Comparison of ENCODE assay signal across 10 cellular contexts in genomic region chr6:98880486-98880885, GRCh38. TPM values are rescaled to one million over a fixed set of nuclear protein-coding genes. Genes with fewer than 3 reads are reported as not detected.
DNase-seq lines count a peak whose midpoint lies in the region; ATAC-seq, FAIRE-seq and TF ChIP-seq lines count a peak whose summit lies in the region.
"Had no signal": no experiment of that assay in that cellular context is flagged by ENCODE, and none has a peak within 500 bp of the region (broad histone marks: within the 10 kb centered on the region; RNA-seq: fewer than 3 reads in every experiment).

No MANE protein-coding gene starts in this region.

- no peaks in the 10 kb centered on the region for H3K4me1 ChIP-seq in colonic mucosa
- no peaks in the 10 kb centered on the region for H3K4me1 ChIP-seq in CD8-positive, alpha-beta T cell (ENCODE audit: insufficient read depth, low read length)

- TF ChIP-seq CTCF in activated CD8-positive, alpha-beta T cell treated with anti-CD3 and anti-CD28 coated beads for 36 hours (IDR thresholded peaks at IDR 0.05) = no peak
- no peak for TF ChIP-seq CTCF in colonic mucosa (IDR thresholded peaks at IDR 0.05)
- no peak for TF ChIP-seq CTCF in CD8-positive, alpha-beta T cell (IDR thresholded peaks at IDR 0.05)

- CTCF ChIA-PET in activated CD8-positive, alpha-beta T cell treated with anti-CD3 and anti-CD28 coated beads for 36 hours (lab: Charles Lee) = no interaction called here
- CTCF ChIA-PET in CD8-positive, alpha-beta T cell (lab: Charles Lee) = no interaction called here

- H3K9me3 Mint-ChIP-seq in activated CD8-positive, alpha-beta T cell treated with anti-CD3 and anti-CD28 coated beads for 36 hours = no peaks in the 10 kb centered on the region
- no peaks in the 10 kb centered on the region for H3K9me3 Mint-ChIP-seq in CD8-positive, alpha-beta T cell

- no peak overlapping the region for H3K27ac Mint-ChIP-seq in activated CD8-positive, alpha-beta T cell treated with anti-CD3 and anti-CD28 coated beads for 36 hours
- no peak overlapping the region for H3K27ac Mint-ChIP-seq in CD8-positive, alpha-beta T cell

- H3K4me1 Mint-ChIP-seq in activated CD8-positive, alpha-beta T cell treated with anti-CD3 and anti-CD28 coated beads for 36 hours (ENCODE audit: low read depth) = peaks cover 12% of the 10 kb centered on the region
- no peaks in the 10 kb centered on the region for H3K4me1 Mint-ChIP-seq in CD8-positive, alpha-beta T cell (ENCODE audit: low read depth)

- no peaks in the 10 kb centered on the region for H3K27me3 Mint-ChIP-seq in activated CD8-positive, alpha-beta T cell treated with anti-CD3 and anti-CD28 coated beads for 36 hours
- no peaks in the 10 kb centered on the region for H3K27me3 Mint-ChIP-seq in CD8-positive, alpha-beta T cell (ENCODE audit: low read depth)

- H3K27me3 ChIP-seq in colonic mucosa = no peaks in the 10 kb centered on the region
- no peaks in the 10 kb centered on the region for H3K27me3 ChIP-seq in CD8-positive, alpha-beta T cell (ENCODE audit: insufficient read depth, low read length)

- ATAC-seq in GM18520 (IDR thresholded peaks at IDR 0.05; ENCODE audit: unreplicated experiment) = peak; percentile 75
- ATAC-seq in GM21381 (IDR thresholded peaks at IDR 0.05; ENCODE audit: unreplicated experiment) = peak; percentile 88
- peak; percentile 75 for ATAC-seq in HG03103 (IDR thresholded peaks at IDR 0.05; ENCODE audit: low read depth, unreplicated experiment)
- peak; percentile 61 for ATAC-seq in activated CD8-positive, alpha-beta T cell treated with anti-CD3 and anti-CD28 coated beads for 36 hours
- ATAC-seq in CD8-positive, alpha-beta T cell = no peak

- DNase-seq in activated CD8-positive, alpha-beta T cell treated with anti-CD3 and anti-CD28 coated beads for 36 hours = peak; percentile 2
- no peak for DNase-seq in HTR-8/SVneo (ENCODE audit: insufficient read length, low spot score)
- no peak for DNase-seq in activated T-cell treated with anti-CD3 and anti-CD28 coated beads, Interleukin-2, amount 50 U/mL, for 48 hours
- DNase-seq in colonic mucosa = no peak
- no peak for DNase-seq in CD8-positive, alpha-beta T cell
- DNase-seq: erythroblast had no signal

- POLR2A ChIA-PET in activated CD8-positive, alpha-beta T cell treated with anti-CD3 and anti-CD28 coated beads for 36 hours (lab: Charles Lee) = no interaction called here
- POLR2A ChIA-PET in CD8-positive, alpha-beta T cell (lab: Charles Lee) = no interaction called here

- no peak overlapping the region for H3K27ac ChIP-seq in colonic mucosa
- no peak overlapping the region for H3K27ac ChIP-seq in CD8-positive, alpha-beta T cell (ENCODE audit: low read depth, low read length)

- FAIRE-seq in HTR-8/SVneo (lab: Jason Lieb, UNC) = no peak
- FAIRE-seq: TTC549 had no signal

- H3K9me3 ChIP-seq in colonic mucosa = no peaks in the 10 kb centered on the region
- no peaks in the 10 kb centered on the region for H3K9me3 ChIP-seq in CD8-positive, alpha-beta T cell (ENCODE audit: low read length)

- intact Hi-C loops in activated CD8-positive, alpha-beta T cell treated with anti-CD3 and anti-CD28 coated beads for 36 hours (cut with micrococcal nuclease) = no loop called here
- intact Hi-C loops in colonic mucosa (cut with DNase I) = no loop called here
- intact Hi-C loops in CD8-positive, alpha-beta T cell (cut with DNase I, micrococcal nuclease) = no loop called here

- H3K36me3 Mint-ChIP-seq in activated CD8-positive, alpha-beta T cell treated with anti-CD3 and anti-CD28 coated beads for 36 hours (ENCODE audit: low read depth) = peaks cover 27% of the 10 kb centered on the region
- H3K36me3 Mint-ChIP-seq in CD8-positive, alpha-beta T cell = peaks cover 42% of the 10 kb centered on the region

- H3K4me3 ChIP-seq in colonic mucosa = no peak overlapping the region
- no peak overlapping the region for H3K4me3 ChIP-seq in CD8-positive, alpha-beta T cell (ENCODE audit: low read depth, low read length)

- no peak overlapping the region for H3K4me3 Mint-ChIP-seq in activated CD8-positive, alpha-beta T cell treated with anti-CD3 and anti-CD28 coated beads for 36 hours
- H3K4me3 Mint-ChIP-seq in CD8-positive, alpha-beta T cell = no peak overlapping the region

- no peaks in the 10 kb centered on the region for H3K36me3 ChIP-seq in colonic mucosa
- no peaks in the 10 kb centered on the region for H3K36me3 ChIP-seq in CD8-positive, alpha-beta T cell (ENCODE audit: insufficient read depth, low read length)

- H3K9ac ChIP-seq in colonic mucosa (ENCODE audit: low read depth in 2 of 2, low read length in 2 of 2) = no peak overlapping the region

RNA-seq across cellular contexts. Expression of gene POU3F2, which starts 46.1 kb away (rescaled TPM):
- total RNA-seq in activated CD8-positive, alpha-beta T cell treated with anti-CD3 and anti-CD28 coated beads for 36 hours = not detected
- total RNA-seq in colonic mucosa = not detected
- not detected for total RNA-seq in CD8-positive, alpha-beta T cell
